In genomic region chr16:89273741-89274472, GRCh38 we compare ENCODE assay signal across 15 cellular contexts. TPM values are rescaled to one million over a fixed set of nuclear protein-coding genes. Genes with fewer than 3 reads are reported as not detected.
DNase-seq lines count a peak whose midpoint lies in the region; ATAC-seq and TF ChIP-seq lines count a peak whose summit lies in the region.
"Had no signal": no experiment of that assay in that cellular context is flagged by ENCODE, and none has a peak within 500 bp of the region (broad histone marks: within the 10 kb centered on the region; RNA-seq: fewer than 3 reads in every experiment).

No MANE protein-coding gene starts in this region.

- intact Hi-C loops in lower leg skin (cut with DNase I; ENCODE audit: low total_unique reads) = no loop called here

- CTCF ChIA-PET in WTC11 (lab: Charles Lee) = no interaction called here

- no peak overlapping the region for H3K4me3 ChIP-seq in BLaER1
- no peak overlapping the region for H3K4me3 ChIP-seq in lower leg skin (ENCODE audit: low read depth, poor library complexity, severe bottlenecking)
- H3K4me3 ChIP-seq: A549 had no signal

- H3K9me3 Mint-ChIP-seq in activated T-cell treated with anti-CD3 and anti-CD28 coated beads, Interleukin-2, amount 50 U/mL, for 72 hours = no peaks in the 10 kb centered on the region
- H3K9me3 Mint-ChIP-seq in WTC11 = no peaks in the 10 kb centered on the region
- H3K9me3 Mint-ChIP-seq: IgD-negative memory B cell had no signal

- peak overlapping the region; percentile 100 for H3K4me2 ChIP-seq in BLaER1
- H3K4me2 ChIP-seq: A549 had no signal

- no peaks in the 10 kb centered on the region for H3K4me1 Mint-ChIP-seq in activated T-cell treated with anti-CD3 and anti-CD28 coated beads, Interleukin-2, amount 50 U/mL, for 72 hours (ENCODE audit: low read depth)
- no peaks in the 10 kb centered on the region for H3K4me1 Mint-ChIP-seq in WTC11

- H4K20me1 ChIP-seq in BLaER1 = peaks cover 94% of the 10 kb centered on the region

- TF ChIP-seq CTCF in WTC11 (IDR thresholded peaks at IDR 0.05) (no peak), lower leg skin (IDR thresholded peaks at IDR 0.05) (no peak)

- no peak for TF ChIP-seq POLR2A in lower leg skin (IDR thresholded peaks at IDR 0.05)

- H3K4me1 ChIP-seq in BLaER1 = peaks cover 94% of the 10 kb centered on the region

- H3K27ac Mint-ChIP-seq in activated T-cell treated with anti-CD3 and anti-CD28 coated beads, Interleukin-2, amount 50 U/mL, for 72 hours = peak overlapping the region; percentile 67
- 0 out of 2 replicates have a peak overlapping the region, but pooled peaks have one; percentile 19 for H3K27ac Mint-ChIP-seq in WTC11

- no peaks in the 10 kb centered on the region for H3K27me3 ChIP-seq in BLaER1

- no peaks in the 10 kb centered on the region for H3K9me3 ChIP-seq in BLaER1
- H3K9me3 ChIP-seq: A549 had no signal

- WGBS in lower leg skin, 2 donors = 90 to 92% methylated on average over 15 to 17 of the region's 19 CpGs

- peak overlapping the region; percentile 94 for H3K27ac ChIP-seq in BLaER1
- H3K27ac ChIP-seq: A549 had no signal

- no peaks in the 10 kb centered on the region for H3K27me3 Mint-ChIP-seq in activated T-cell treated with anti-CD3 and anti-CD28 coated beads, Interleukin-2, amount 50 U/mL, for 72 hours (ENCODE audit: low read depth)
- no peaks in the 10 kb centered on the region for H3K27me3 Mint-ChIP-seq in WTC11 (ENCODE audit: low read depth)
- H3K27me3 Mint-ChIP-seq: IgD-negative memory B cell had no signal

- peak overlapping the region; percentile 82; the same call in 1 of the 2 replicates for H3K9ac ChIP-seq in BLaER1

- POLR2A ChIA-PET in WTC11 (lab: Charles Lee) = no interaction called here

- no peak for DNase-seq in activated T-cell treated with anti-CD3 and anti-CD28 coated beads, Interleukin-2, amount 50 U/mL, for 72 hours
- no peak for DNase-seq in activated T-cell treated with anti-CD3 and anti-CD28 coated beads, Interleukin-2, amount 50 U/mL, for 1 hour
- DNase-seq in WTC11 (ENCODE audit: low spot score) (no peak), islet precursor cell (peak; percentile 41), NCI-H526 treated with DMSO at 0.1 percent for 48 hours (lab: John Stamatoyannopoulos, UW) (no peak), DMS79 (lab: John Stamatoyannopoulos, UW) (no peak), lower leg skin (ENCODE audit: low spot score in 2 of 2) (no peak)
- DNase-seq: DMS53, NCI-H1417, NCI-H2029, NCI-H2171 treated with DMSO at 0.1 percent for 48 hours, NCI-H510A had no signal

- no peak for ATAC-seq in activated T-cell treated with anti-CD3 and anti-CD28 coated beads, Interleukin-2, amount 50 U/mL, for 72 hours (replicated peaks in 1 of 2)
- ATAC-seq in WTC11 = no peak
- ATAC-seq: A549 had no signal

- peaks cover 9 to 32% of the 10 kb centered on the region in 2 donors for H3K36me3 Mint-ChIP-seq in activated T-cell treated with anti-CD3 and anti-CD28 coated beads, Interleukin-2, amount 50 U/mL, for 72 hours (ENCODE audit: insufficient read depth in 2 of 2)
- peaks cover 48% of the 10 kb centered on the region for H3K36me3 Mint-ChIP-seq in WTC11

- peaks cover 80% of the 10 kb centered on the region for H3K36me3 ChIP-seq in BLaER1

- H3K4me3 Mint-ChIP-seq in activated T-cell treated with anti-CD3 and anti-CD28 coated beads, Interleukin-2, amount 50 U/mL, for 72 hours = no peak overlapping the region
- no peak overlapping the region for H3K4me3 Mint-ChIP-seq in WTC11

TF ChIP-seq in WTC11, 78 proteins besides CTCF, POLR2A, EP300 and RAD21:
- TF ChIP-seq NR1H2 (CRISPR knock-in tag; IDR thresholded peaks at IDR 0.05) (no peak), NR3C1 (CRISPR knock-in tag; conservative IDR thresholded peaks at IDR 0.05; ENCODE audit: low read depth) (no peak), ARID4B (CRISPR knock-in tag; IDR thresholded peaks at IDR 0.05; ENCODE audit: borderline replicate concordance) (no peak), TEAD1 (CRISPR knock-in tag; IDR thresholded peaks at IDR 0.05) (no peak), ZNF263 (CRISPR knock-in tag; IDR thresholded peaks at IDR 0.05; ENCODE audit: low read depth) (no peak), ZNF423 (CRISPR knock-in tag; IDR thresholded peaks at IDR 0.05) (no peak), HMGA2 (CRISPR knock-in tag; IDR thresholded peaks at IDR 0.05) (no peak), SP1 (CRISPR knock-in tag; conservative IDR thresholded peaks at IDR 0.05) (no peak), GABPB1 (CRISPR knock-in tag; IDR thresholded peaks at IDR 0.05) (no peak), GTF2I (CRISPR knock-in tag; conservative IDR thresholded peaks at IDR 0.05) (no peak), FOXP1 (CRISPR knock-in tag; IDR thresholded peaks at IDR 0.05; ENCODE audit: borderline replicate concordance) (no peak), ZNF281 (CRISPR knock-in tag; IDR thresholded peaks at IDR 0.05) (no peak), ATF3 (CRISPR knock-in tag; conservative IDR thresholded peaks at IDR 0.05) (no peak)

RNA-seq across cellular contexts. Expression of gene ZNF778, which starts 56.4 kb away (rescaled TPM):
- total RNA-seq in activated T-cell treated with anti-CD3 and anti-CD28 coated beads, Interleukin-2, amount 50 U/mL, for 72 hours = 10 to 100 TPM in 1 of 2 donors, 1 to 10 TPM in 1; 7.2 to 10.9 TPM
- total RNA-seq in WTC11 (2021) (15.5 to 31.2 TPM (median 15.6 TPM) in 3 replicates), lower leg skin (10 to 100 TPM; 10.9 to 34.8 (median 18.1) TPM)
